ENCODE assay signal across 1 cellular context in the genomic region with DNA sequence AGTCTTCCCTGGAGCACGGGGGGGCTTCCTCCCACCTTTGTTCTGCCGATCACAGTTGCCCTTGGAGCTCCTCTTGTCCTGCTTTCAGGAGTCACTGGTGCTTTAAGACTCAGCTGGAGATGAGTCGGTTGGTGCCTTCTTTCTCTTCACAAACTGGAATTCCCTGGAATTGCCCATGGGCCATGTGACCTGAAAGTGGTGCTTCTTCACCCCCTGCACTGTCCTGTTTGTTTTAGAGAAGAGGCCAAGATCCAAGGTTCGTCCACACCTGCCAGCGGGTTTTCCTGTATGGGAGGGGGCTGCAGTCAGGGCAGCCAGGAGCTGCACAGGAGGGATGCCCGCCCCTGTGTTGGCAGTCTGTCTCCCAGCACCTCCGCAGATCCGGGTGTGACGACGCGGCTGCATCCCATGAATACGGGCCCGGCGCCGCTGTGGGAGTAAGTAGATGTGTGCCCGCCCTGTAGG.
TF ChIP-seq lines count a peak whose summit lies in the region.

No MANE protein-coding gene starts in this region.

TF ChIP-seq in HepG2, 621 proteins besides CTCF, POLR2A, EP300 and RAD21 (continues in another document):
- TF ChIP-seq ZNF644 (CRISPR knock-in tag; IDR thresholded peaks at IDR 0.05; ENCODE audit: low read depth) (0 out of 2 replicates have a peak, but pooled peaks have one; percentile 21), ZNF782 (CRISPR knock-in tag; IDR thresholded peaks at IDR 0.05; ENCODE audit: borderline replicate concordance) (no peak), ZNF772 (CRISPR knock-in tag; IDR thresholded peaks at IDR 0.05) (no peak), ZBTB38 (CRISPR knock-in tag; IDR thresholded peaks at IDR 0.05) (no peak; the same call in 1 of the 2 replicates), ARNT (IDR thresholded peaks at IDR 0.05) (no peak), ZNF350 (CRISPR knock-in tag; IDR thresholded peaks at IDR 0.05; ENCODE audit: borderline replicate concordance, low read depth) (no peak), JDP2 (CRISPR knock-in tag; IDR thresholded peaks at IDR 0.05; ENCODE audit: borderline replicate concordance) (no peak), HDAC6 (IDR thresholded peaks at IDR 0.05; ENCODE audit: low read depth, low read length) (no peak), ZNF737 (CRISPR knock-in tag; IDR thresholded peaks at IDR 0.05; ENCODE audit: borderline replicate concordance) (no peak), FOSL1 (CRISPR knock-in tag; IDR thresholded peaks at IDR 0.05; ENCODE audit: borderline replicate concordance) (no peak), PITX1 (CRISPR knock-in tag; IDR thresholded peaks at IDR 0.05) (no peak), SP1 (IDR thresholded peaks at IDR 0.05) (no peak), SP1 (CRISPR knock-in tag; IDR thresholded peaks at IDR 0.05) (no peak), PAF1 (CRISPR knock-in tag; IDR thresholded peaks at IDR 0.05) (no peak), ZBTB20 (CRISPR knock-in tag; IDR thresholded peaks at IDR 0.05; ENCODE audit: borderline replicate concordance, low read depth) (peak; percentile 30; the same call in 1 of the 2 replicates), ZSCAN5A (CRISPR knock-in tag; IDR thresholded peaks at IDR 0.05; ENCODE audit: borderline replicate concordance) (no peak), TARDBP (CRISPR knock-in tag; IDR thresholded peaks at IDR 0.05) (peak; percentile 32; the same call in 1 of the 2 replicates), SUZ12 (IDR thresholded peaks at IDR 0.05; ENCODE audit: low read depth, low read length) (no peak), CCAR2 (optimal IDR thresholded peaks at IDR 0.05; ENCODE audit: low read depth, low read length) (no peak), ZNF841 (CRISPR knock-in tag; IDR thresholded peaks at IDR 0.05; ENCODE audit: borderline replicate concordance) (no peak), SIX1 (CRISPR knock-in tag; IDR thresholded peaks at IDR 0.05; ENCODE audit: borderline replicate concordance) (no peak), ZNF292 (CRISPR knock-in tag; IDR thresholded peaks at IDR 0.05; ENCODE audit: borderline replicate concordance, low read depth) (peak; percentile 79; the same call in 1 of the 2 replicates), KDM1A (CRISPR knock-in tag; IDR thresholded peaks at IDR 0.05) (no peak), MTA1 (CRISPR knock-in tag; IDR thresholded peaks at IDR 0.05; ENCODE audit: borderline replicate concordance) (peak; percentile 91), ZNF18 (CRISPR knock-in tag; IDR thresholded peaks at IDR 0.05; ENCODE audit: insufficient replicate concordance) (no peak), JUN (CRISPR knock-in tag; IDR thresholded peaks at IDR 0.05) (no peak), NFE2L1 (CRISPR knock-in tag; IDR thresholded peaks at IDR 0.05; ENCODE audit: borderline replicate concordance) (no peak), ZNF75D (CRISPR knock-in tag; IDR thresholded peaks at IDR 0.05; ENCODE audit: borderline replicate concordance) (no peak), CHD2 (IDR thresholded peaks at IDR 0.05; ENCODE audit: low read depth, low read length) (no peak), ZNF383 (CRISPR knock-in tag; IDR thresholded peaks at IDR 0.05; ENCODE audit: borderline replicate concordance) (no peak), RAD51 (IDR thresholded peaks at IDR 0.05; ENCODE audit: borderline replicate concordance) (no peak), EEA1 (CRISPR knock-in tag; IDR thresholded peaks at IDR 0.05; ENCODE audit: borderline replicate concordance) (no peak), ISL2 (CRISPR knock-in tag; IDR thresholded peaks at IDR 0.05) (no peak), ZNF10 (CRISPR knock-in tag; IDR thresholded peaks at IDR 0.05; ENCODE audit: borderline replicate concordance, low read depth) (no peak), PHF20 (CRISPR knock-in tag; IDR thresholded peaks at IDR 0.05) (no peak), FOXK1 (CRISPR knock-in tag; IDR thresholded peaks at IDR 0.05; ENCODE audit: borderline replicate concordance, low read depth) (no peak), STAG1 (CRISPR knock-in tag; IDR thresholded peaks at IDR 0.05) (no peak), NAIF1 (CRISPR knock-in tag; IDR thresholded peaks at IDR 0.05; ENCODE audit: borderline replicate concordance) (no peak), PTBP1 (IDR thresholded peaks at IDR 0.05; ENCODE audit: low read depth, low read length, poor library complexity, severe bottlenecking) (no peak), ATF7-NPFF (CRISPR knock-in tag; IDR thresholded peaks at IDR 0.05; ENCODE audit: low read depth) (no peak), MAFK (conservative IDR thresholded peaks at IDR 0.05 in 1 of 2, IDR thresholded peaks at IDR 0.05 in 1 of 2; ENCODE audit: low read length in 2 of 2) (no peak)
- TF ChIP-seq, protein P1, sequence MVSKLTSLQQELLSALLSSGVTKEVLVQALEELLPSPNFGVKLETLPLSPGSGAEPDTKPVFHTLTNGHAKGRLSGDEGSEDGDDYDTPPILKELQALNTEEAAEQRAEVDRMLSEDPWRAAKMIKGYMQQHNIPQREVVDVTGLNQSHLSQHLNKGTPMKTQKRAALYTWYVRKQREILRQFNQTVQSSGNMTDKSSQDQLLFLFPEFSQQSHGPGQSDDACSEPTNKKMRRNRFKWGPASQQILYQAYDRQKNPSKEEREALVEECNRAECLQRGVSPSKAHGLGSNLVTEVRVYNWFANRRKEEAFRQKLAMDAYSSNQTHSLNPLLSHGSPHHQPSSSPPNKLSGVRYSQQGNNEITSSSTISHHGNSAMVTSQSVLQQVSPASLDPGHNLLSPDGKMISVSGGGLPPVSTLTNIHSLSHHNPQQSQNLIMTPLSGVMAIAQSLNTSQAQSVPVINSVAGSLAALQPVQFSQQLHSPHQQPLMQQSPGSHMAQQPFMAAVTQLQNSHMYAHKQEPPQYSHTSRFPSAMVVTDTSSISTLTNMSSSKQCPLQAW (CRISPR knock-in tag; IDR thresholded peaks at IDR 0.05) = 0 out of 2 replicates have a peak, but pooled peaks have one; percentile 60
- TF ChIP-seq, protein P2, sequence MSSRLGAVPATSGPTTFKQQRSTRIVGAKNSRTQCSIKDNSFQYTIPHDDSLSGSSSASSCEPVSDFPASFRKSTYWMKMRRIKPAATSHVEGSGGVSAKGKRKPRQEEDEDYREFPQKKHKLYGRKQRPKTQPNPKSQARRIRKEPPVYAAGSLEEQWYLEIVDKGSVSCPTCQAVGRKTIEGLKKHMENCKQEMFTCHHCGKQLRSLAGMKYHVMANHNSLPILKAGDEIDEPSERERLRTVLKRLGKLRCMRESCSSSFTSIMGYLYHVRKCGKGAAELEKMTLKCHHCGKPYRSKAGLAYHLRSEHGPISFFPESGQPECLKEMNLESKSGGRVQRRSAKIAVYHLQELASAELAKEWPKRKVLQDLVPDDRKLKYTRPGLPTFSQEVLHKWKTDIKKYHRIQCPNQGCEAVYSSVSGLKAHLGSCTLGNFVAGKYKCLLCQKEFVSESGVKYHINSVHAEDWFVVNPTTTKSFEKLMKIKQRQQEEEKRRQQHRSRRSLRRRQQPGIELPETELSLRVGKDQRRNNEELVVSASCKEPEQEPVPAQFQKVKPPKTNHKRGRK (CRISPR knock-in tag; IDR thresholded peaks at IDR 0.05) = no peak
- TF ChIP-seq, protein P3, sequence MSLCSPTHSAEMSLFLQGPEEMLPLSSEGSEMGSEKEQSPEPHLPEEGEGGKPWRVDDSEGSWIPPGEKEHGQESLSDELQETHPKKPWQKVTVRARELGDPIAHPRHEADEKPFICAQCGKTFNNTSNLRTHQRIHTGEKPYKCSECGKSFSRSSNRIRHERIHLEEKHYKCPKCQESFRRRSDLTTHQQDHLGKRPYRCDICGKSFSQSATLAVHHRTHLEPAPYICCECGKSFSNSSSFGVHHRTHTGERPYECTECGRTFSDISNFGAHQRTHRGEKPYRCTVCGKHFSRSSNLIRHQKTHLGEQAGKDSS (CRISPR knock-in tag; IDR thresholded peaks at IDR 0.05; ENCODE audit: borderline replicate concordance, low read depth) = peak; percentile 52; the same call in 1 of the 2 replicates
- TF ChIP-seq, protein P4, sequence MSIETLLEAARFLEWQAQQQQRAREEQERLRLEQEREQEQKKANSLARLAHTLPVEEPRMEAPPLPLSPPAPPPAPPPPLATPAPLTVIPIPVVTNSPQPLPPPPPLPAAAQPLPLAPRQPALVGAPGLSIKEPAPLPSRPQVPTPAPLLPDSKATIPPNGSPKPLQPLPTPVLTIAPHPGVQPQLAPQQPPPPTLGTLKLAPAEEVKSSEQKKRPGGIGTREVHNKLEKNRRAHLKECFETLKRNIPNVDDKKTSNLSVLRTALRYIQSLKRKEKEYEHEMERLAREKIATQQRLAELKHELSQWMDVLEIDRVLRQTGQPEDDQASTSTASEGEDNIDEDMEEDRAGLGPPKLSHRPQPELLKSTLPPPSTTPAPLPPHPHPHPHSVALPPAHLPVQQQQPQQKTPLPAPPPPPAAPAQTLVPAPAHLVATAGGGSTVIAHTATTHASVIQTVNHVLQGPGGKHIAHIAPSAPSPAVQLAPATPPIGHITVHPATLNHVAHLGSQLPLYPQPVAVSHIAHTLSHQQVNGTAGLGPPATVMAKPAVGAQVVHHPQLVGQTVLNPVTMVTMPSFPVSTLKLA (IDR thresholded peaks at IDR 0.05) = no peak
- TF ChIP-seq, protein P5, sequence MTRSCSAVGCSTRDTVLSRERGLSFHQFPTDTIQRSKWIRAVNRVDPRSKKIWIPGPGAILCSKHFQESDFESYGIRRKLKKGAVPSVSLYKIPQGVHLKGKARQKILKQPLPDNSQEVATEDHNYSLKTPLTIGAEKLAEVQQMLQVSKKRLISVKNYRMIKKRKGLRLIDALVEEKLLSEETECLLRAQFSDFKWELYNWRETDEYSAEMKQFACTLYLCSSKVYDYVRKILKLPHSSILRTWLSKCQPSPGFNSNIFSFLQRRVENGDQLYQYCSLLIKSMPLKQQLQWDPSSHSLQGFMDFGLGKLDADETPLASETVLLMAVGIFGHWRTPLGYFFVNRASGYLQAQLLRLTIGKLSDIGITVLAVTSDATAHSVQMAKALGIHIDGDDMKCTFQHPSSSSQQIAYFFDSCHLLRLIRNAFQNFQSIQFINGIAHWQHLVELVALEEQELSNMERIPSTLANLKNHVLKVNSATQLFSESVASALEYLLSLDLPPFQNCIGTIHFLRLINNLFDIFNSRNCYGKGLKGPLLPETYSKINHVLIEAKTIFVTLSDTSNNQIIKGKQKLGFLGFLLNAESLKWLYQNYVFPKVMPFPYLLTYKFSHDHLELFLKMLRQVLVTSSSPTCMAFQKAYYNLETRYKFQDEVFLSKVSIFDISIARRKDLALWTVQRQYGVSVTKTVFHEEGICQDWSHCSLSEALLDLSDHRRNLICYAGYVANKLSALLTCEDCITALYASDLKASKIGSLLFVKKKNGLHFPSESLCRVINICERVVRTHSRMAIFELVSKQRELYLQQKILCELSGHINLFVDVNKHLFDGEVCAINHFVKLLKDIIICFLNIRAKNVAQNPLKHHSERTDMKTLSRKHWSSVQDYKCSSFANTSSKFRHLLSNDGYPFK (CRISPR knock-in tag; IDR thresholded peaks at IDR 0.05; ENCODE audit: borderline replicate concordance) = peak; percentile 24; the same call in 1 of the 2 replicates
- TF ChIP-seq, protein P6, sequence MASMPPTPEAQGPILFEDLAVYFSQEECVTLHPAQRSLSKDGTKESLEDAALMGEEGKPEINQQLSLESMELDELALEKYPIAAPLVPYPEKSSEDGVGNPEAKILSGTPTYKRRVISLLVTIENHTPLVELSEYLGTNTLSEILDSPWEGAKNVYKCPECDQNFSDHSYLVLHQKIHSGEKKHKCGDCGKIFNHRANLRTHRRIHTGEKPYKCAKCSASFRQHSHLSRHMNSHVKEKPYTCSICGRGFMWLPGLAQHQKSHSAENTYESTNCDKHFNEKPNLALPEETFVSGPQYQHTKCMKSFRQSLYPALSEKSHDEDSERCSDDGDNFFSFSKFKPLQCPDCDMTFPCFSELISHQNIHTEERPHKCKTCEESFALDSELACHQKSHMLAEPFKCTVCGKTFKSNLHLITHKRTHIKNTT (CRISPR knock-in tag; IDR thresholded peaks at IDR 0.05) = no peak
- TF ChIP-seq, protein P7, sequence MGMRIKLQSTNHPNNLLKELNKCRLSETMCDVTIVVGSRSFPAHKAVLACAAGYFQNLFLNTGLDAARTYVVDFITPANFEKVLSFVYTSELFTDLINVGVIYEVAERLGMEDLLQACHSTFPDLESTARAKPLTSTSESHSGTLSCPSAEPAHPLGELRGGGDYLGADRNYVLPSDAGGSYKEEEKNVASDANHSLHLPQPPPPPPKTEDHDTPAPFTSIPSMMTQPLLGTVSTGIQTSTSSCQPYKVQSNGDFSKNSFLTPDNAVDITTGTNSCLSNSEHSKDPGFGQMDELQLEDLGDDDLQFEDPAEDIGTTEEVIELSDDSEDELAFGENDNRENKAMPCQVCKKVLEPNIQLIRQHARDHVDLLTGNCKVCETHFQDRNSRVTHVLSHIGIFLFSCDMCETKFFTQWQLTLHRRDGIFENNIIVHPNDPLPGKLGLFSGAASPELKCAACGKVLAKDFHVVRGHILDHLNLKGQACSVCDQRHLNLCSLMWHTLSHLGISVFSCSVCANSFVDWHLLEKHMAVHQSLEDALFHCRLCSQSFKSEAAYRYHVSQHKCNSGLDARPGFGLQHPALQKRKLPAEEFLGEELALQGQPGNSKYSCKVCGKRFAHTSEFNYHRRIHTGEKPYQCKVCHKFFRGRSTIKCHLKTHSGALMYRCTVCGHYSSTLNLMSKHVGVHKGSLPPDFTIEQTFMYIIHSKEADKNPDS (CRISPR knock-in tag; IDR thresholded peaks at IDR 0.05) = no peak
- TF ChIP-seq, protein P8, sequence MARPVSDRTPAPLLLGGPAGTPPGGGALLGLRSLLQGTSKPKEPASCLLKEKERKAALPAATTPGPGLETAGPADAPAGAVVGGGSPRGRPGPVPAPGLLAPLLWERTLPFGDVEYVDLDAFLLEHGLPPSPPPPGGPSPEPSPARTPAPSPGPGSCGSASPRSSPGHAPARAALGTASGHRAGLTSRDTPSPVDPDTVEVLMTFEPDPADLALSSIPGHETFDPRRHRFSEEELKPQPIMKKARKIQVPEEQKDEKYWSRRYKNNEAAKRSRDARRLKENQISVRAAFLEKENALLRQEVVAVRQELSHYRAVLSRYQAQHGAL (CRISPR knock-in tag; IDR thresholded peaks at IDR 0.05; ENCODE audit: not compliant biosample characterization) = no peak
- TF ChIP-seq, protein P9, sequence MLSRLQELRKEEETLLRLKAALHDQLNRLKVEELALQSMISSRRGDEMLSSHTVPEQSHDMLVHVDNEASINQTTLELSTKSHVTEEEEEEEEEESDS (CRISPR knock-in tag; IDR thresholded peaks at IDR 0.05; ENCODE audit: borderline replicate concordance) = no peak
